18 cellular contexts compared by ENCODE assay signal in the genomic region with DNA sequence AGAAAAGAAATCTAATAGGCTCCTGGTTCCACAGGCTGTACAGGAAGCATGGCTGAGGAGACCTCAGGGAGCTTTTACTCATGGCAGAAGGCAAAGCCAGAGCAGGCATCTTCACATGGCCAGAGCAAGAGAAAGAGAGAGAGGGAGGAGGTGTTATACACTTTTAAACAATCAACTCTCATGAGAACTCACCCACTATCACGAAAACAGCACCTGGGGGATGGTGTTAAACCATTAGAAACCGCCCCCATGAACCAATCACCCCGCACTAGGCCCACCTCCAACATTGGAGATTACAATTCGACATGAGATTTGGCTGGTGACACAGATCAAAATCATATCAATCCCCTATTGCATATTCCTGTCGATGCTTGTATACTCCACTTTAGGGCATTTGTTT.
DNase-seq lines count a peak whose midpoint lies in the region; ATAC-seq and TF ChIP-seq lines count a peak whose summit lies in the region.
"Had no signal": no experiment of that assay in that cellular context is flagged by ENCODE, and none has a peak within 500 bp of the region (broad histone marks: within the 10 kb centered on the region; RNA-seq: fewer than 3 reads in every experiment).

No MANE protein-coding gene starts in this region.

- CTCF ChIA-PET in activated CD4-positive, alpha-beta T cell treated with anti-CD3 and anti-CD28 coated beads for 36 hours (lab: Charles Lee), result interaction anchor here (1.2 kb wide), 1 partner anchor 11 kb away, joined by 5 read pairs; no protein-coding TSS in a partner anchor

- peak; percentile 13 for ATAC-seq in activated CD4-positive, alpha-beta T cell treated with anti-CD3 and anti-CD28 coated beads for 36 hours
- ATAC-seq in stimulated activated effector memory CD8-positive, alpha-beta T cell treated with anti-CD3 and anti-CD28 coated beads, Interleukin-12 subunit alpha, Interleukin-12 subunit beta, amount 100 ng/mL, for 72 hours, result peak; percentile 73
- ATAC-seq: HepG2 had no signal

- in situ Hi-C loops in GM13976 (cut with MboI; ENCODE audit: low sequenced_read_pairs, unreplicated experiment), result no loop called here

- peaks cover 2% of the 10 kb centered on the region for H3K9me3 Mint-ChIP-seq in activated CD4-positive, alpha-beta T cell treated with anti-CD3 and anti-CD28 coated beads for 36 hours (ENCODE audit: low read depth)
- H3K9me3 Mint-ChIP-seq in activated naive CD4-positive, alpha-beta T cell treated with anti-CD3 and anti-CD28 coated beads, Interleukin-2, amount 50 U/mL, for 24 hours, result peaks cover 13% of the 10 kb centered on the region
- H3K9me3 Mint-ChIP-seq in activated naive CD8-positive, alpha-beta T cell (ENCODE audit: low read depth), result peaks cover 7% of the 10 kb centered on the region
- no peaks in the 10 kb centered on the region for H3K9me3 Mint-ChIP-seq in stimulated activated effector memory CD8-positive, alpha-beta T cell treated with anti-CD3 and anti-CD28 coated beads, Interleukin-12 subunit alpha, Interleukin-12 subunit beta, amount 100 ng/mL, for 72 hours
- H3K9me3 Mint-ChIP-seq: CD4-positive, alpha-beta T cell had no signal

- H3K36me3 Mint-ChIP-seq in activated CD4-positive, alpha-beta T cell treated with anti-CD3 and anti-CD28 coated beads for 36 hours (ENCODE audit: low read depth), result peaks cover 19% of the 10 kb centered on the region
- peaks cover 8% of the 10 kb centered on the region for H3K36me3 Mint-ChIP-seq in activated naive CD4-positive, alpha-beta T cell treated with anti-CD3 and anti-CD28 coated beads, Interleukin-2, amount 50 U/mL, for 24 hours
- H3K36me3 Mint-ChIP-seq in activated naive CD8-positive, alpha-beta T cell, result peaks cover 12% of the 10 kb centered on the region
- H3K36me3 Mint-ChIP-seq in stimulated activated effector memory CD8-positive, alpha-beta T cell treated with anti-CD3 and anti-CD28 coated beads, Interleukin-12 subunit alpha, Interleukin-12 subunit beta, amount 100 ng/mL, for 72 hours, result peaks cover 34% of the 10 kb centered on the region

- TF ChIP-seq CTCF in GM13976 (IDR thresholded peaks at IDR 0.05; ENCODE audit: borderline replicate concordance, control extremely low read depth, extremely low read depth, insufficient read depth, missing control alignments), result no peak

- POLR2A ChIA-PET in activated CD4-positive, alpha-beta T cell treated with anti-CD3 and anti-CD28 coated beads for 36 hours (lab: Charles Lee), result interaction anchor here (0.6 to 0.8 kb wide), 3 partner anchors 48 to 59 kb away, joined by 3 to 6 read pairs (median 3); no protein-coding TSS in a partner anchor

- H3K4me1 Mint-ChIP-seq in activated CD4-positive, alpha-beta T cell treated with anti-CD3 and anti-CD28 coated beads for 36 hours, result peaks cover 54% of the 10 kb centered on the region
- peaks cover 62% of the 10 kb centered on the region for H3K4me1 Mint-ChIP-seq in activated naive CD4-positive, alpha-beta T cell treated with anti-CD3 and anti-CD28 coated beads, Interleukin-2, amount 50 U/mL, for 24 hours
- H3K4me1 Mint-ChIP-seq in activated naive CD8-positive, alpha-beta T cell (ENCODE audit: low read depth), result peaks cover 53% of the 10 kb centered on the region
- peaks cover 33% of the 10 kb centered on the region for H3K4me1 Mint-ChIP-seq in stimulated activated effector memory CD8-positive, alpha-beta T cell treated with anti-CD3 and anti-CD28 coated beads, Interleukin-12 subunit alpha, Interleukin-12 subunit beta, amount 100 ng/mL, for 72 hours

- peak overlapping the region; percentile 77 for H3K4me3 Mint-ChIP-seq in activated CD4-positive, alpha-beta T cell treated with anti-CD3 and anti-CD28 coated beads for 36 hours
- peak overlapping the region; percentile 81 for H3K4me3 Mint-ChIP-seq in activated naive CD4-positive, alpha-beta T cell treated with anti-CD3 and anti-CD28 coated beads, Interleukin-2, amount 50 U/mL, for 24 hours
- H3K4me3 Mint-ChIP-seq in activated naive CD8-positive, alpha-beta T cell, result peak overlapping the region; percentile 67
- peak overlapping the region; percentile 73 for H3K4me3 Mint-ChIP-seq in stimulated activated effector memory CD8-positive, alpha-beta T cell treated with anti-CD3 and anti-CD28 coated beads, Interleukin-12 subunit alpha, Interleukin-12 subunit beta, amount 100 ng/mL, for 72 hours
- H3K4me3 Mint-ChIP-seq: B cell; CD4-positive, alpha-beta T cell had no signal

- DNase-seq in activated CD4-positive, alpha-beta T cell treated with anti-CD3 and anti-CD28 coated beads for 36 hours, result peak; percentile 53
- DNase-seq in activated CD4-positive, alpha-beta T cell treated with anti-CD3 and anti-CD28 coated beads, Interleukin-2, amount 50 U/mL, for 1 hour, result no peak
- DNase-seq in activated naive CD4-positive, alpha-beta T cell treated with anti-CD3 and anti-CD28 coated beads, Interleukin-2, amount 50 U/mL, for 16 hours, result no peak
- peak; percentile 15 to 72 for DNase-seq in stimulated activated effector memory CD8-positive, alpha-beta T cell treated with anti-CD3 and anti-CD28 coated beads, Interleukin-12 subunit alpha, Interleukin-12 subunit beta, amount 100 ng/mL, for 72 hours (ENCODE audit: low spot score in 2 of 2)
- DNase-seq in activated CD8-positive, alpha-beta memory T cell treated with anti-CD3 and anti-CD28 coated beads for 24 hours, result no peak
- no peak for DNase-seq in GM13976 (ENCODE audit: low spot score)
- DNase-seq: CD4-positive, alpha-beta T cell; DMS53; H7; KG1; NCI-H1436 treated with DMSO at 0.1 percent for 48 hours; NCI-H2029 treated with DMSO at 0.1 percent for 48 hours; NCI-H748 treated with DMSO at 0.1 percent for 48 hours; OCI-M1 had no signal

- H3K27ac Mint-ChIP-seq in activated CD4-positive, alpha-beta T cell treated with anti-CD3 and anti-CD28 coated beads for 36 hours, result peak overlapping the region; percentile 84
- peak overlapping the region; percentile 95 for H3K27ac Mint-ChIP-seq in activated naive CD4-positive, alpha-beta T cell treated with anti-CD3 and anti-CD28 coated beads, Interleukin-2, amount 50 U/mL, for 24 hours
- H3K27ac Mint-ChIP-seq in activated naive CD8-positive, alpha-beta T cell, result peak overlapping the region; percentile 91
- H3K27ac Mint-ChIP-seq in stimulated activated effector memory CD8-positive, alpha-beta T cell treated with anti-CD3 and anti-CD28 coated beads, Interleukin-12 subunit alpha, Interleukin-12 subunit beta, amount 100 ng/mL, for 72 hours, result peak overlapping the region; percentile 78
- H3K27ac Mint-ChIP-seq: B cell; CD4-positive, alpha-beta T cell had no signal

- no peaks in the 10 kb centered on the region for H3K27me3 Mint-ChIP-seq in activated CD4-positive, alpha-beta T cell treated with anti-CD3 and anti-CD28 coated beads for 36 hours
- no peaks in the 10 kb centered on the region for H3K27me3 Mint-ChIP-seq in activated naive CD4-positive, alpha-beta T cell treated with anti-CD3 and anti-CD28 coated beads, Interleukin-2, amount 50 U/mL, for 24 hours
- no peaks in the 10 kb centered on the region for H3K27me3 Mint-ChIP-seq in activated naive CD8-positive, alpha-beta T cell
- H3K27me3 Mint-ChIP-seq: B cell; CD4-positive, alpha-beta T cell had no signal

- intact Hi-C loops in activated CD4-positive, alpha-beta T cell treated with anti-CD3 and anti-CD28 coated beads for 36 hours (cut with DNase I, micrococcal nuclease), result loop anchor here in 1 of 2 experiments (2.0 kb wide), 1 partner anchor 23 kb away; no protein-coding TSS in a partner anchor

Comparison
In these comparisons a context has a peak if more than half of its experiments do, and no peak if none do; other contexts are left out.
1. DNase-seq: peak in activated CD4-positive, alpha-beta T cell treated with anti-CD3 and anti-CD28 coated beads for 36 hours (single experiment) and stimulated activated effector memory CD8-positive, alpha-beta T cell treated with anti-CD3 and anti-CD28 coated beads, Interleukin-12 subunit alpha, Interleukin-12 subunit beta, amount 100 ng/mL, for 72 hours (2 of 2); none in activated CD4-positive, alpha-beta T cell treated with anti-CD3 and anti-CD28 coated beads, Interleukin-2, amount 50 U/mL, for 1 hour (single experiment), activated naive CD4-positive, alpha-beta T cell treated with anti-CD3 and anti-CD28 coated beads, Interleukin-2, amount 50 U/mL, for 16 hours (single experiment), activated CD8-positive, alpha-beta memory T cell treated with anti-CD3 and anti-CD28 coated beads for 24 hours (single experiment) and GM13976 (single experiment).
2. Peak in every context shown above with its lines, with median percentiles within 50 percentile points of each other: H3K27ac Mint-ChIP-seq and H3K4me3 Mint-ChIP-seq.